Comparison of ENCODE assay signal across 19 cellular contexts in genomic region chr6:28245206-28245941, GRCh38. TPM values are rescaled to one million over a fixed set of nuclear protein-coding genes. Genes with fewer than 3 reads are reported as not detected.
A peak's percentile ranks its signal among the peaks of the same experiment; 100 is the strongest.
DNase-seq lines count a peak whose midpoint lies in the region; ATAC-seq, FAIRE-seq and TF ChIP-seq lines count a peak whose summit lies in the region.
"Had no signal": no experiment of that assay in that cellular context is flagged by ENCODE, and none has a peak within 500 bp of the region (broad histone marks: within the 10 kb centered on the region; RNA-seq: fewer than 3 reads in every experiment).

No MANE protein-coding gene starts in this region.

- H3K9me2 ChIP-seq in OCI-LY7 (ENCODE audit: insufficient read depth, low read length) = no peaks in the 10 kb centered on the region

- H3K27me3 ChIP-seq in GM12878 (replicated peaks in 1 of 2; ENCODE audit: control insufficient read depth in 2 of 2, insufficient read depth in 2 of 2, low read length in 1 of 2) = no peaks in the 10 kb centered on the region
- H3K27me3 ChIP-seq: BLaER1 had no signal

- no peaks in the 10 kb centered on the region for H3K9me3 Mint-ChIP-seq in natural killer cell
- H3K9me3 Mint-ChIP-seq in stimulated activated effector memory CD8-positive, alpha-beta T cell treated with anti-CD3 and anti-CD28 coated beads, Interleukin-12 subunit alpha, Interleukin-12 subunit beta, amount 100 ng/mL, for 72 hours = no peaks in the 10 kb centered on the region
- H3K9me3 Mint-ChIP-seq in stimulated activated memory B cell treated with anti-CD40 and anti-IgM and Interleukin-4, amounts not matched to agents 10 μg/mL and 1 μg/mL and 100 μg/mL, for 72 hours = no peaks in the 10 kb centered on the region
- H3K9me3 Mint-ChIP-seq: CD8-positive, alpha-beta memory T cell; IgD-negative memory B cell had no signal

- SMC1A ChIA-PET in GM12878 (lab: Charles Lee; ENCODE audit: uncharacterized antibody, unreplicated experiment) = interaction anchor here (1.0 kb wide), 1 partner anchor 96 kb away, joined by 3 read pairs; no protein-coding TSS in a partner anchor

- H3K27ac ChIP-seq in OCI-LY7 (ENCODE audit: low read depth, low read length, poor library complexity, severe bottlenecking) = no peak overlapping the region
- no peak overlapping the region for H3K27ac ChIP-seq in GM12878 (ENCODE audit: control insufficient read depth, insufficient read depth)
- H3K27ac ChIP-seq: A549, BLaER1 had no signal

- no peaks in the 10 kb centered on the region for H3K27me3 Mint-ChIP-seq in natural killer cell (ENCODE audit: low read depth in 2 of 2)
- H3K27me3 Mint-ChIP-seq in stimulated activated memory B cell treated with anti-CD40 and anti-IgM and Interleukin-4, amounts not matched to agents 10 μg/mL and 1 μg/mL and 100 μg/mL, for 72 hours = no peaks in the 10 kb centered on the region
- H3K27me3 Mint-ChIP-seq: CD8-positive, alpha-beta memory T cell; IgD-negative memory B cell had no signal

- H3K9ac ChIP-seq in GM12878 (ENCODE audit: control insufficient read depth, insufficient read depth, low read length) = no peak overlapping the region
- H3K9ac ChIP-seq: BLaER1 had no signal

- TSS peak; percentile 27 for BruUV-seq in OCI-LY7 (replicated peaks; lab: Mats Ljungman, UMichigan)
- BruUV-seq in GM12878 (replicated peaks; lab: Mats Ljungman, UMichigan) = TSS peak; percentile 39

- H3K9me3 ChIP-seq in OCI-LY7 (ENCODE audit: low read length) = no peaks in the 10 kb centered on the region
- H3K9me3 ChIP-seq in GM12878 (replicated peaks; ENCODE audit: control insufficient read depth, insufficient read depth, low read length) = no peaks in the 10 kb centered on the region
- H3K9me3 ChIP-seq: A549, BLaER1, HAP-1 had no signal

- TF ChIP-seq RAD21 in GM12878 (IDR thresholded peaks at IDR 0.05; ENCODE audit: insufficient read depth, low read depth, low read length) = no peak

- CTCF ChIA-PET in OCI-LY7 (lab: Charles Lee; ENCODE audit: unreplicated experiment) = no interaction called here
- CTCF ChIA-PET in GM12878 (lab: Yijun Ruan, JAX) = interaction anchor here (0.7 kb wide), 1 partner anchor 13 kb away, joined by 3 read pairs; no protein-coding TSS in a partner anchor

- H3K4me3 ChIP-seq in OCI-LY7 (ENCODE audit: low read depth, low read length, poor library complexity, severe bottlenecking) (no peak overlapping the region), GM12878 (no peak overlapping the region)
- H3K4me3 ChIP-seq: A549, BLaER1, HAP-1 had no signal

- peaks cover 47% of the 10 kb centered on the region for H3K36me3 Mint-ChIP-seq in natural killer cell
- peaks cover 64% of the 10 kb centered on the region for H3K36me3 Mint-ChIP-seq in stimulated activated effector memory CD8-positive, alpha-beta T cell treated with anti-CD3 and anti-CD28 coated beads, Interleukin-12 subunit alpha, Interleukin-12 subunit beta, amount 100 ng/mL, for 72 hours
- peaks cover 55% of the 10 kb centered on the region for H3K36me3 Mint-ChIP-seq in stimulated activated memory B cell treated with anti-CD40 and anti-IgM and Interleukin-4, amounts not matched to agents 10 μg/mL and 1 μg/mL and 100 μg/mL, for 72 hours

- no peak for ATAC-seq in GM12878
- peak in 2 of 3 donors; percentile 53 to 72 for ATAC-seq in natural killer cell
- ATAC-seq in stimulated activated effector memory CD8-positive, alpha-beta T cell treated with anti-CD3 and anti-CD28 coated beads, Interleukin-12 subunit alpha, Interleukin-12 subunit beta, amount 100 ng/mL, for 72 hours = no peak
- ATAC-seq in stimulated activated memory B cell treated with anti-CD40 and anti-IgM and Interleukin-4, amounts not matched to agents 10 μg/mL and 1 μg/mL and 100 μg/mL, for 72 hours = no peak
- ATAC-seq: A549 had no signal

- intact Hi-C loops in OCI-LY7 (cut with micrococcal nuclease; ENCODE audit: unreplicated experiment) (no loop called here), GM12878 (cut with micrococcal nuclease; ENCODE audit: unreplicated experiment) (no loop called here), natural killer cell (cut with micrococcal nuclease) (no loop called here)

- H2AFZ ChIP-seq in OCI-LY7 (ENCODE audit: low read length) (no peak overlapping the region), GM12878 (ENCODE audit: control insufficient read depth, low read depth, low read length) (no peak overlapping the region)

- WGBS in GM12878 (ENCODE audit: insufficient coverage, insufficient replicate concordance, low lambda C conversion rate, missing lambda C conversion rate) = 95% methylated on average over 6 of the region's 6 CpGs

- no peak for FAIRE-seq in GM12878 (lab: Jason Lieb, UNC)
- FAIRE-seq: A549, GM19239, H1 had no signal

- DNase-seq in OCI-LY7 (ENCODE audit: low spot score) (no peak), GM12878 (ENCODE audit: low read depth, low spot score) (no peak), natural killer cell (no peak), medulla oblongata (ENCODE audit: extremely low spot score) (no peak)
- DNase-seq in stimulated activated effector memory CD8-positive, alpha-beta T cell treated with anti-CD3 and anti-CD28 coated beads, Interleukin-12 subunit alpha, Interleukin-12 subunit beta, amount 100 ng/mL, for 72 hours (ENCODE audit: low spot score in 2 of 2) = no peak
- no peak for DNase-seq in stimulated activated CD4-positive, alpha-beta T cell treated with anti-CD3 and anti-CD28 coated beads, Interleukin-4, amount 100 ng/mL, for 4 hours
- DNase-seq: AML-193; CD8-positive, alpha-beta memory T cell; DMS 273 treated with DMSO at 0.1 percent for 48 hours; DMS79 had no signal

- no peaks in the 10 kb centered on the region for H3K4me1 ChIP-seq in OCI-LY7 (ENCODE audit: insufficient read depth, low read length, poor library complexity, severe bottlenecking)
- no peaks in the 10 kb centered on the region for H3K4me1 ChIP-seq in GM12878 (ENCODE audit: control insufficient read depth, insufficient read depth, low read length)
- H3K4me1 ChIP-seq: A549 had no signal

- POLR2A ChIA-PET in OCI-LY7 (lab: Charles Lee) = no interaction called here
- POLR2A ChIA-PET in GM12878 (lab: Charles Lee) = no interaction called here

- no peak for TF ChIP-seq EP300 in GM12878 (IDR thresholded peaks at IDR 0.05; ENCODE audit: borderline replicate concordance in 1 of 2, control insufficient read depth in 1 of 2, low read depth in 2 of 2, low read length in 2 of 2)

- H3K36me3 ChIP-seq in OCI-LY7 (ENCODE audit: insufficient read depth, low read length) (peaks cover 60% of the 10 kb centered on the region), GM12878 (ENCODE audit: control insufficient read depth in 2 of 2, insufficient read depth in 2 of 2, low read length in 1 of 2) (peaks cover 0 to 12% of the 10 kb centered on the region in 2 experiments; a peak in 3 of 4 replicates)

- H3K4me3 Mint-ChIP-seq in natural killer cell = no peak overlapping the region
- H3K4me3 Mint-ChIP-seq in stimulated activated effector memory CD8-positive, alpha-beta T cell treated with anti-CD3 and anti-CD28 coated beads, Interleukin-12 subunit alpha, Interleukin-12 subunit beta, amount 100 ng/mL, for 72 hours = no peak overlapping the region
- no peak overlapping the region for H3K4me3 Mint-ChIP-seq in stimulated activated memory B cell treated with anti-CD40 and anti-IgM and Interleukin-4, amounts not matched to agents 10 μg/mL and 1 μg/mL and 100 μg/mL, for 72 hours
- H3K4me3 Mint-ChIP-seq: CD8-positive, alpha-beta memory T cell; IgD-negative memory B cell had no signal

- H4K20me1 ChIP-seq in OCI-LY7 (ENCODE audit: insufficient read depth, low read length) (no peaks in the 10 kb centered on the region), GM12878 (ENCODE audit: control insufficient read depth, insufficient read depth) (no peaks in the 10 kb centered on the region)
- H4K20me1 ChIP-seq: BLaER1 had no signal

- peak overlapping the region in 1 of 2 donors; percentile 43 for H3K27ac Mint-ChIP-seq in natural killer cell
- H3K27ac Mint-ChIP-seq in stimulated activated effector memory CD8-positive, alpha-beta T cell treated with anti-CD3 and anti-CD28 coated beads, Interleukin-12 subunit alpha, Interleukin-12 subunit beta, amount 100 ng/mL, for 72 hours = peak overlapping the region; percentile 14
- no peak overlapping the region for H3K27ac Mint-ChIP-seq in stimulated activated memory B cell treated with anti-CD40 and anti-IgM and Interleukin-4, amounts not matched to agents 10 μg/mL and 1 μg/mL and 100 μg/mL, for 72 hours
- H3K27ac Mint-ChIP-seq: CD8-positive, alpha-beta memory T cell; IgD-negative memory B cell had no signal

- RAD21 ChIA-PET in GM12878 (lab: Charles Lee; ENCODE audit: unreplicated experiment) = no interaction called here

- in situ Hi-C loops in GM12878 (cut with MboI) = no loop called here

- H3K4me1 Mint-ChIP-seq in natural killer cell = peaks cover 22 to 41% of the 10 kb centered on the region in 2 donors
- peaks cover 6% of the 10 kb centered on the region for H3K4me1 Mint-ChIP-seq in stimulated activated effector memory CD8-positive, alpha-beta T cell treated with anti-CD3 and anti-CD28 coated beads, Interleukin-12 subunit alpha, Interleukin-12 subunit beta, amount 100 ng/mL, for 72 hours
- H3K4me1 Mint-ChIP-seq in stimulated activated memory B cell treated with anti-CD40 and anti-IgM and Interleukin-4, amounts not matched to agents 10 μg/mL and 1 μg/mL and 100 μg/mL, for 72 hours = peaks cover 21% of the 10 kb centered on the region

- H3K79me2 ChIP-seq in OCI-LY7 (ENCODE audit: insufficient read depth, low read depth, low read length) (peaks cover under 1% of the 10 kb centered on the region; the same call in 1 of the 2 replicates), GM12878 (ENCODE audit: control insufficient read depth, insufficient read depth, low read length) (no peaks in the 10 kb centered on the region; the same call in 1 of the 2 replicates)

- no peak; the same call in 1 of the 2 replicates for TF ChIP-seq POLR2A in GM12878 (IDR thresholded peaks at IDR 0.05; ENCODE audit: low read depth, low read length)

- TF ChIP-seq CTCF in OCI-LY7 (conservative IDR thresholded peaks at IDR 0.05; ENCODE audit: low read length) (no peak), GM12878 (IDR thresholded peaks at IDR 0.05 in 2 of 3, conservative IDR thresholded peaks at IDR 0.05 in 1 of 3; ENCODE audit: control insufficient read depth in 2 of 3, extremely low read depth in 1 of 3, insufficient read depth in 1 of 3, low read depth in 3 of 3, low read length in 3 of 3) (no peak), natural killer cell (IDR thresholded peaks at IDR 0.05) (no peak)

- H3K4me2 ChIP-seq in OCI-LY7 (ENCODE audit: low read length) = no peak overlapping the region
- no peak overlapping the region for H3K4me2 ChIP-seq in GM12878 (ENCODE audit: control insufficient read depth, insufficient read depth)
- H3K4me2 ChIP-seq: A549, BLaER1 had no signal

RNA-seq across cellular contexts. Expression of gene ZKSCAN4, which starts 6.7 kb away (rescaled TPM):
- 7.9 and 9.3 TPM in 2 replicates for total RNA-seq in OCI-LY7 (2014; rRNA removed; shearing (Covaris generic))
- total RNA-seq in OCI-LY7 (2022) = 6.9 and 7.9 TPM in 2 replicates
- total RNA-seq in GM12878 (2013; cell fraction: nucleolus; rRNA removed) = 7.5 and 8.4 TPM in 2 replicates
- 4.4 and 5.8 TPM in 2 replicates for total RNA-seq in GM12878 (2014; rRNA removed)
- total RNA-seq in GM12878 (2014; rRNA removed; fragmentation: Illumina TruSeq; extraction: Trizol) = 5.8 and 6.1 TPM in 2 replicates
- total RNA-seq in GM12878 (2021) = 5.8 and 6.4 TPM in 2 replicates
- polyA plus RNA-seq in GM12878 (2011; ENCODE audit: low read depth) = 2.7 TPM
- polyA plus RNA-seq in GM12878 (2011; rRNA removed) = 5.5 and 7.0 TPM in 2 replicates
- 3.2 and 3.9 TPM in 2 replicates for polyA plus RNA-seq in GM12878 (2011; cell fraction: cytosol; rRNA removed)
- 4.3 and 4.9 TPM in 2 replicates for polyA plus RNA-seq in GM12878 (2011; cell fraction: nucleus; rRNA removed)
- polyA plus RNA-seq in GM12878 (2012) = 3.3 and 5.0 TPM in 2 replicates
- polyA plus RNA-seq in GM12878 (2014; fragmentation: Illumina TruSeq; extraction: Trizol) = 6.5 and 7.4 TPM in 2 replicates
- polyA plus RNA-seq in GM12878 (2014; fragmentation: Nextera tagmentation; extraction: Ambion mirVana) = 1 to 10 TPM; 3.0 to 3.3 TPM
- 4.3 and 4.8 TPM in 2 replicates for polyA plus RNA-seq in GM12878 (2014; rRNA removed)
- polyA plus RNA-seq in GM12878 (2016; fragmentation: Nextera tagmentation; extraction: Ambion mirVana) = 1 to 10 TPM; 4.9 to 5.1 TPM
- polyA minus RNA-seq in GM12878 (2011; rRNA and poly(A)+ RNA removed) = 6.5 and 7.1 TPM in 2 replicates
- 2.7 and 3.2 TPM in 2 replicates for polyA minus RNA-seq in GM12878 (2011; cell fraction: cytosol; rRNA and poly(A)+ RNA removed)
- polyA minus RNA-seq in GM12878 (2011; cell fraction: nucleus; rRNA and poly(A)+ RNA removed) = 3.7 and 4.2 TPM in 2 replicates
- 1 to 10 TPM; 1.6 to 4.2 (median 2.9) TPM for total RNA-seq in natural killer cell

RNA-seq across cellular contexts. Expression of gene NKAPL, which starts 13.7 kb away (rescaled TPM):
- total RNA-seq in OCI-LY7 (2014; rRNA removed; shearing (Covaris generic)) = not detected in 2 replicates
- total RNA-seq in OCI-LY7 (2022) (not detected in 2 replicates), GM12878 (2014; rRNA removed) (0.16 and 0.17 TPM in 2 replicates), GM12878 (2014; rRNA removed; fragmentation: Illumina TruSeq; extraction: Trizol) (0.27 and 0.32 TPM in 2 replicates), GM12878 (2021) (0.11 and 0.18 TPM in 2 replicates), natural killer cell (under 1 TPM in 2 of 3 donors, not detected in 1; 0.31 to 0.36 TPM)
- total RNA-seq in GM12878 (2013; cell fraction: nucleolus; rRNA removed) = 0.29 TPM in 1 of 2 replicates, not detected in the other
- not detected for polyA plus RNA-seq in GM12878 (2011; ENCODE audit: low read depth)
- polyA plus RNA-seq in GM12878 (2011; rRNA removed) (not detected in 2 replicates), GM12878 (2014; fragmentation: Illumina TruSeq; extraction: Trizol) (0.15 and 0.29 TPM in 2 replicates), GM12878 (2014; fragmentation: Nextera tagmentation; extraction: Ambion mirVana) (under 1 TPM; 0.10 to 0.22 TPM), GM12878 (2014; rRNA removed) (0.27 and 0.31 TPM in 2 replicates), GM12878 (2016; fragmentation: Nextera tagmentation; extraction: Ambion mirVana) (under 1 TPM; 0.19 to 0.48 TPM)
- not detected in 2 replicates for polyA plus RNA-seq in GM12878 (2011; cell fraction: cytosol; rRNA removed)
- 0.07 TPM in 1 of 2 replicates, not detected in the other for polyA plus RNA-seq in GM12878 (2011; cell fraction: nucleus; rRNA removed)
- 0.09 and 0.21 TPM in 2 replicates for polyA plus RNA-seq in GM12878 (2012)
- polyA minus RNA-seq in GM12878 (2011; rRNA and poly(A)+ RNA removed) = not detected in 2 replicates
- polyA minus RNA-seq in GM12878 (2011; cell fraction: cytosol; rRNA and poly(A)+ RNA removed) = not detected in 2 replicates
- polyA minus RNA-seq in GM12878 (2011; cell fraction: nucleus; rRNA and poly(A)+ RNA removed) = not detected in 2 replicates
- total RNA-seq: G401, H1, HT-29 had no signal
- polyA plus RNA-seq: A549; CD8-positive, alpha-beta memory T cell had no signal

RNA-seq across cellular contexts. Expression of gene ZSCAN9, which starts 20.3 kb away (rescaled TPM):
- total RNA-seq in OCI-LY7 (2014; rRNA removed; shearing (Covaris generic)) = 7.3 and 9.0 TPM in 2 replicates
- 3.1 and 7.0 TPM in 2 replicates for total RNA-seq in OCI-LY7 (2022)
- total RNA-seq in GM12878 (2013; cell fraction: nucleolus; rRNA removed) = 57.9 and 64.7 TPM in 2 replicates
- 17.8 and 20.9 TPM in 2 replicates for total RNA-seq in GM12878 (2014; rRNA removed)
- 22.6 and 23.4 TPM in 2 replicates for total RNA-seq in GM12878 (2014; rRNA removed; fragmentation: Illumina TruSeq; extraction: Trizol)
- total RNA-seq in GM12878 (2021) = 16.6 and 17.0 TPM in 2 replicates
- 8.5 TPM for polyA plus RNA-seq in GM12878 (2011; ENCODE audit: low read depth)
- 28.7 and 29.2 TPM in 2 replicates for polyA plus RNA-seq in GM12878 (2011; rRNA removed)
- polyA plus RNA-seq in GM12878 (2011; cell fraction: cytosol; rRNA removed) = 16.7 and 18.9 TPM in 2 replicates
- polyA plus RNA-seq in GM12878 (2011; cell fraction: nucleus; rRNA removed) = 26.2 and 30.2 TPM in 2 replicates
- polyA plus RNA-seq in GM12878 (2012) = 7.0 and 9.1 TPM in 2 replicates
- 22.8 and 25.3 TPM in 2 replicates for polyA plus RNA-seq in GM12878 (2014; fragmentation: Illumina TruSeq; extraction: Trizol)
- polyA plus RNA-seq in GM12878 (2014; fragmentation: Nextera tagmentation; extraction: Ambion mirVana) = 10 to 100 TPM; 10.2 to 12.4 TPM
- 16.9 and 22.5 TPM in 2 replicates for polyA plus RNA-seq in GM12878 (2014; rRNA removed)
- 10 to 100 TPM in 1 of 2 experiments, 1 to 10 TPM in 1; 8.1 to 10.4 TPM for polyA plus RNA-seq in GM12878 (2016; fragmentation: Nextera tagmentation; extraction: Ambion mirVana)
- polyA minus RNA-seq in GM12878 (2011; rRNA and poly(A)+ RNA removed) = 28.9 and 32.7 TPM in 2 replicates
- 3.6 and 3.9 TPM in 2 replicates for polyA minus RNA-seq in GM12878 (2011; cell fraction: cytosol; rRNA and poly(A)+ RNA removed)
- 27.8 and 40.8 TPM in 2 replicates for polyA minus RNA-seq in GM12878 (2011; cell fraction: nucleus; rRNA and poly(A)+ RNA removed)
- total RNA-seq in natural killer cell = 10 to 100 TPM; 17.7 to 20.0 (median 18.7) TPM

RNA-seq across cellular contexts. Expression of gene ZSCAN26, which starts 21.6 kb away (rescaled TPM):
- total RNA-seq in OCI-LY7 (2014; rRNA removed; shearing (Covaris generic)) = 6.8 and 15.4 TPM in 2 replicates
- total RNA-seq in OCI-LY7 (2022) (2.8 and 6.3 TPM in 2 replicates), GM12878 (2014; rRNA removed) (4.5 and 8.7 TPM in 2 replicates), GM12878 (2014; rRNA removed; fragmentation: Illumina TruSeq; extraction: Trizol) (7.4 and 7.6 TPM in 2 replicates), GM12878 (2021) (5.4 and 7.4 TPM in 2 replicates), natural killer cell (10 to 100 TPM; 13.7 to 24.4 (median 15.4) TPM)
- total RNA-seq in GM12878 (2013; cell fraction: nucleolus; rRNA removed) = 36.7 and 38.1 TPM in 2 replicates
- polyA plus RNA-seq in GM12878 (2011; ENCODE audit: low read depth) = 6.4 TPM
- polyA plus RNA-seq in GM12878 (2011; rRNA removed) (13.3 and 14.1 TPM in 2 replicates), GM12878 (2014; fragmentation: Illumina TruSeq; extraction: Trizol) (8.9 and 14.6 TPM in 2 replicates), GM12878 (2014; fragmentation: Nextera tagmentation; extraction: Ambion mirVana) (1 to 10 TPM; 4.6 to 5.4 TPM), GM12878 (2014; rRNA removed) (5.6 and 6.9 TPM in 2 replicates), GM12878 (2016; fragmentation: Nextera tagmentation; extraction: Ambion mirVana) (1 to 10 TPM; 5.9 to 6.0 TPM)
- polyA plus RNA-seq in GM12878 (2011; cell fraction: cytosol; rRNA removed) = 6.2 and 8.1 TPM in 2 replicates
- polyA plus RNA-seq in GM12878 (2011; cell fraction: nucleus; rRNA removed) = 19.6 and 26.9 TPM in 2 replicates
- polyA plus RNA-seq in GM12878 (2012) = 6.0 and 7.3 TPM in 2 replicates
- polyA minus RNA-seq in GM12878 (2011; rRNA and poly(A)+ RNA removed) = 16.2 and 18.3 TPM in 2 replicates
- polyA minus RNA-seq in GM12878 (2011; cell fraction: cytosol; rRNA and poly(A)+ RNA removed) = 1.7 and 2.7 TPM in 2 replicates
- 7.9 and 10.4 TPM in 2 replicates for polyA minus RNA-seq in GM12878 (2011; cell fraction: nucleus; rRNA and poly(A)+ RNA removed)

RNA-seq across cellular contexts. Expression of gene PGBD1, which starts 36.0 kb away (rescaled TPM):
- total RNA-seq in OCI-LY7 (2014; rRNA removed; shearing (Covaris generic)) = 1.6 and 3.3 TPM in 2 replicates
- total RNA-seq in OCI-LY7 (2022) = 1.6 and 1.9 TPM in 2 replicates
- 6.6 and 7.0 TPM in 2 replicates for total RNA-seq in GM12878 (2013; cell fraction: nucleolus; rRNA removed)
- 3.7 and 4.4 TPM in 2 replicates for total RNA-seq in GM12878 (2014; rRNA removed)
- total RNA-seq in GM12878 (2014; rRNA removed; fragmentation: Illumina TruSeq; extraction: Trizol) = 3.9 and 4.2 TPM in 2 replicates
- 3.0 and 3.7 TPM in 2 replicates for total RNA-seq in GM12878 (2021)
- 1.3 TPM for polyA plus RNA-seq in GM12878 (2011; ENCODE audit: low read depth)
- polyA plus RNA-seq in GM12878 (2011; rRNA removed) = 1.9 and 2.5 TPM in 2 replicates
- 1.0 and 1.5 TPM in 2 replicates for polyA plus RNA-seq in GM12878 (2011; cell fraction: cytosol; rRNA removed)
- polyA plus RNA-seq in GM12878 (2011; cell fraction: nucleus; rRNA removed) = 3.1 and 3.6 TPM in 2 replicates
- 1.5 and 1.7 TPM in 2 replicates for polyA plus RNA-seq in GM12878 (2012)
- 4.4 and 4.8 TPM in 2 replicates for polyA plus RNA-seq in GM12878 (2014; fragmentation: Illumina TruSeq; extraction: Trizol)
- 1 to 10 TPM; 2.0 to 2.2 TPM for polyA plus RNA-seq in GM12878 (2014; fragmentation: Nextera tagmentation; extraction: Ambion mirVana)
- polyA plus RNA-seq in GM12878 (2014; rRNA removed) = 2.9 and 3.8 TPM in 2 replicates
- 1 to 10 TPM; 4.5 to 4.9 TPM for polyA plus RNA-seq in GM12878 (2016; fragmentation: Nextera tagmentation; extraction: Ambion mirVana)
- 1.0 and 2.0 TPM in 2 replicates for polyA minus RNA-seq in GM12878 (2011; rRNA and poly(A)+ RNA removed)
- polyA minus RNA-seq in GM12878 (2011; cell fraction: cytosol; rRNA and poly(A)+ RNA removed) = 0.83 and 0.94 TPM in 2 replicates
- polyA minus RNA-seq in GM12878 (2011; cell fraction: nucleus; rRNA and poly(A)+ RNA removed) = 1.1 TPM in 2 replicates
- 1 to 10 TPM; 1.1 to 1.5 (median 1.1) TPM for total RNA-seq in natural killer cell

Comparison
In these comparisons a context has a peak if more than half of its experiments do, and no peak if none do; other contexts are left out.
1. ATAC-seq: peak in natural killer cell (2 of 3); none in GM12878 (single experiment), stimulated activated effector memory CD8-positive, alpha-beta T cell treated with anti-CD3 and anti-CD28 coated beads, Interleukin-12 subunit alpha, Interleukin-12 subunit beta, amount 100 ng/mL, for 72 hours (single experiment) and stimulated activated memory B cell treated with anti-CD40 and anti-IgM and Interleukin-4, amounts not matched to agents 10 μg/mL and 1 μg/mL and 100 μg/mL, for 72 hours (single experiment).